Comparison of ENCODE assay signal across 8 cellular contexts in the genomic region with DNA sequence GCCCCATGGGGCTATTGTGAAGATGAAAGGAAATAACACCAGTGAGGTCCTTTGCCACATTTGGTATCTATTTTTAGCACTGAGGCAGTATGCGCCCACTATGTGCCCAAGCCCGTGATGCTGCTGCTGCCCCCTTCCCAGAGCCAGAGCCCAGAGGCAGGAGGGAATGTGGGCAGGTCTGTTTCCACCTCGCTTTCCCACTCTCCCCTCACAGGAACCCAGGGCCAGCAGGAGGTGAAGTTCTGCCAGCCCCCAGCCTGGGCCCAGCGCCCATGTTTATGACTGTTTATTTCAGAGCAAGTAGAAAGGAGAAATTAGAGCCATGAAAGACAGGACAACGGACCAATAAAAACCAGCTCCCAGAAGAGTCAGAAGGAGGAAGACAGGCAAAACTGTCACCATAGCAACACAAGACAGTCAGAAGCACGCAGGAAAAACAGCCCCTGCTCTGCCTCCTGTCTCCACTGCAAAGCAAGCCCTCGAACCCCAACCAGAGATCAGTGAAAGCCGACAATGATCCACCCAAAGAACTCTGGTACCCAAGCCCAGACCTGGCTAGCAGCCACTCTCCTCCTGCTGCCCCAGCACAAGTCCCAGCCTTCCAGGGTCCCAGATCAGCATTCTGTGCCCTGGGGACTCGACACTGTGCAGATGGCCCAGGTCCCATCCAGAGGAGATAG. TPM values are rescaled to one million over a fixed set of nuclear protein-coding genes. Genes with fewer than 3 reads are reported as not detected.
A peak's percentile ranks its signal among the peaks of the same experiment; 100 is the strongest.
DNase-seq lines count a peak whose midpoint lies in the region; ATAC-seq and TF ChIP-seq lines count a peak whose summit lies in the region.

No MANE protein-coding gene starts in this region.

- peaks cover 4% of the 10 kb centered on the region for H3K27me3 Mint-ChIP-seq in brain

- DNase-seq in GM10248 (ENCODE audit: extremely low spot score) = peak; percentile 31
- DNase-seq in NAMALWA (ENCODE audit: low spot score) = peak; percentile 80
- peak; percentile 94 for DNase-seq in iris pigment epithelial cell (ENCODE audit: low read depth)
- DNase-seq in NCI-H2171 treated with DMSO at 0.1 percent for 48 hours (lab: John Stamatoyannopoulos, UW) = no peak
- no peak for DNase-seq in SHP77 treated with DMSO at 0.1 percent for 48 hours (lab: John Stamatoyannopoulos, UW)

- H3K27ac Mint-ChIP-seq in brain = peak overlapping the region; percentile 81 to 96 (median 87)

- peaks cover 30 to 53% (median 51%) of the 10 kb centered on the region in 3 donors for H3K4me1 ChIP-seq in skeletal muscle tissue (ENCODE audit: control insufficient read depth in 3 of 3, insufficient read depth in 3 of 3, low read length in 3 of 3)

- H3K4me3 Mint-ChIP-seq in brain = peak overlapping the region; percentile 82 to 93 (median 90)

- H3K27me3 ChIP-seq in skeletal muscle tissue (ENCODE audit: control insufficient read depth in 3 of 3, insufficient read depth in 3 of 3, low read length in 3 of 3) = no peaks in the 10 kb centered on the region

- peak overlapping the region; percentile 75 to 87 (median 82) for H3K4me3 ChIP-seq in skeletal muscle tissue (ENCODE audit: low read length in 3 of 3)

- H3K36me3 ChIP-seq in skeletal muscle tissue (ENCODE audit: control insufficient read depth in 3 of 3, insufficient read depth in 3 of 3, low read length in 3 of 3) = no peaks in the 10 kb centered on the region

- POLR2A ChIA-PET in GM10248 (lab: Yijun Ruan, JAX) = no interaction called here

- no peak for ATAC-seq in HG02623 (IDR thresholded peaks at IDR 0.05; ENCODE audit: unreplicated experiment)

- CTCF ChIA-PET in GM10248 (lab: Yijun Ruan, JAX) = interaction anchor here (1.3 to 5.3 kb wide), 4 partner anchors 11 to 92 kb away, joined by 4 to 42 read pairs (median 9); no protein-coding TSS in a partner anchor

- peaks cover 0 to 2% (median 0%) of the 10 kb centered on the region in 5 experiments for H3K9me3 Mint-ChIP-seq in brain

- peak overlapping the region; percentile 67 to 85 (median 79) for H3K9ac ChIP-seq in skeletal muscle tissue (ENCODE audit: low read depth in 1 of 3, low read length in 3 of 3)

- H3K36me3 Mint-ChIP-seq in brain = no peaks in the 10 kb centered on the region

- H3K4me1 Mint-ChIP-seq in brain = peaks cover 84% of the 10 kb centered on the region

- no peaks in the 10 kb centered on the region for H3K9me3 ChIP-seq in skeletal muscle tissue (ENCODE audit: control insufficient read depth in 3 of 3, low read length in 3 of 3)

- TF ChIP-seq CTCF in GM10248 (IDR thresholded peaks at IDR 0.05; ENCODE audit: control extremely low read depth, extremely low read depth, low read depth, missing control alignments) (no peak), brain (conservative IDR thresholded peaks at IDR 0.05) (no peak)

- H3K27ac ChIP-seq in skeletal muscle tissue (ENCODE audit: low read depth, low read length) = peak overlapping the region; percentile 67

RNA-seq across cellular contexts. Expression of a gene that starts 1.4 kb away (rescaled TPM):
- polyA plus RNA-seq in brain (ENCODE audit: insufficient read depth, low read depth, low replicate concordance) = 5.7 TPM
- total RNA-seq in skeletal muscle tissue = 4.7 TPM

Comparison
In these comparisons a context has a peak if more than half of its experiments do, and no peak if none do; other contexts are left out.
1. DNase-seq: peak in GM10248 (single experiment), NAMALWA (single experiment) and iris pigment epithelial cell (single experiment); none in NCI-H2171 treated with DMSO at 0.1 percent for 48 hours (single experiment) and SHP77 treated with DMSO at 0.1 percent for 48 hours (single experiment).